Comparison of ENCODE assay signal across 18 cellular contexts in the genomic region with DNA sequence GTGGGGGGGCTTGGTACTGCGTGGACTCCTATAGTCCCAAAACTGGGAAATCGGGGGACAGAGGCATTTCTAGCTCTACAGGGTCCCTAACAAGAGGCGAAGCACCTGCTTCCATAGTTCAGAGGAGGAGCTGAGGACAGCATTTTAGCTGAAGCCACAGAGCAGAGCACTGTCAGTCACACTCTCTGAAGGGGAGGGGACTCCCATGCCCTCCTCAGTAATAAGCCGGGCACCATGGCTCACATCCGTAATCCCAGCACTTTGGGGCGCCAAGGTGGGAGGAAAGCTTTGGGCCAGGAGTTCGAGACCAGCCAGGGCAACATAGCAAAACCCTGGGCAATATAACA. TPM values are rescaled to one million over a fixed set of nuclear protein-coding genes. Genes with fewer than 3 reads are reported as not detected.
DNase-seq lines count a peak whose midpoint lies in the region; ATAC-seq and TF ChIP-seq lines count a peak whose summit lies in the region.
"Had no signal": no experiment of that assay in that cellular context is flagged by ENCODE, and none has a peak within 500 bp of the region (broad histone marks: within the 10 kb centered on the region; RNA-seq: fewer than 3 reads in every experiment).

No MANE protein-coding gene starts in this region.

- no peak overlapping the region for H3K27ac ChIP-seq in CD8-positive, alpha-beta memory T cell (ENCODE audit: low read depth, low read length)
- H3K27ac ChIP-seq in GM23338 (ENCODE audit: low read depth), result no peak overlapping the region
- H3K27ac ChIP-seq in PC-3 (ENCODE audit: low read length), result no peak overlapping the region
- H3K27ac ChIP-seq: adrenal gland had no signal

- H4K20me1 ChIP-seq in GM23338 (replicated peaks; ENCODE audit: insufficient read depth) (no peaks in the 10 kb centered on the region; the same call in 1 of the 2 replicates), PC-3 (ENCODE audit: low read length) (no peaks in the 10 kb centered on the region)

- H3K4me1 Mint-ChIP-seq in CD8-positive, alpha-beta memory T cell, result peaks cover 8 to 24% (median 10%) of the 10 kb centered on the region in 3 donors
- peaks cover 18% of the 10 kb centered on the region for H3K4me1 Mint-ChIP-seq in GM23338

- H3F3A ChIP-seq in GM23338 (replicated peaks; ENCODE audit: low read depth) (peaks cover 11% of the 10 kb centered on the region; the same call in 1 of the 2 replicates), PC-3 (ENCODE audit: low read length, unreplicated experiment) (no peaks in the 10 kb centered on the region)

- intact Hi-C loops in PC-3 (cut with micrococcal nuclease), result no loop called here

- H3K79me2 ChIP-seq in GM23338 (replicated peaks; ENCODE audit: insufficient read depth), result no peaks in the 10 kb centered on the region
- no peaks in the 10 kb centered on the region for H3K79me2 ChIP-seq in PC-3 (ENCODE audit: low read length)

- peaks cover 56% of the 10 kb centered on the region for H3K27me3 ChIP-seq in CD8-positive, alpha-beta memory T cell (ENCODE audit: insufficient read depth, low read length, poor library complexity, severe bottlenecking)
- H3K27me3 ChIP-seq in GM23338 (ENCODE audit: insufficient read depth) (peaks cover 70% of the 10 kb centered on the region), PC-3 (ENCODE audit: low read length) (peaks cover 45% of the 10 kb centered on the region), iPS-15b (ENCODE audit: control insufficient read depth, insufficient read depth, low read length) (peaks cover 48% of the 10 kb centered on the region)

- TF ChIP-seq CTCF in GM23338 (conservative IDR thresholded peaks at IDR 0.05; ENCODE audit: low read depth in 2 of 2), result no peak
- no peak for TF ChIP-seq CTCF in PC-3 (conservative IDR thresholded peaks at IDR 0.05; ENCODE audit: low read depth, low read length)

- H3K4me2 ChIP-seq in GM23338 (peak overlapping the region; percentile 83), PC-3 (ENCODE audit: low read length) (peak overlapping the region; percentile 53)

- POLR2A ChIA-PET in CD8-positive, alpha-beta memory T cell (lab: Charles Lee), result no interaction called here
- POLR2A ChIA-PET in PC-3 (lab: Charles Lee; ENCODE audit: unreplicated experiment), result no interaction called here

- H3K36me3 ChIP-seq in CD8-positive, alpha-beta memory T cell (ENCODE audit: insufficient read depth, low read length), result no peaks in the 10 kb centered on the region
- no peaks in the 10 kb centered on the region for H3K36me3 ChIP-seq in GM23338 (ENCODE audit: insufficient read depth)
- H3K36me3 ChIP-seq in PC-3 (ENCODE audit: low read depth, low read length), result no peaks in the 10 kb centered on the region
- H3K36me3 ChIP-seq in iPS-15b (ENCODE audit: control insufficient read depth, insufficient read depth, low read length), result no peaks in the 10 kb centered on the region
- H3K36me3 ChIP-seq: adrenal gland had no signal

- no peak overlapping the region for H2AFZ ChIP-seq in GM23338
- no peak overlapping the region for H2AFZ ChIP-seq in PC-3 (ENCODE audit: low read length)

- H3K27ac Mint-ChIP-seq in CD8-positive, alpha-beta memory T cell, result peak overlapping the region in 1 of 8 donors; percentile 65
- no peak overlapping the region; the same call in 1 of the 2 replicates for H3K27ac Mint-ChIP-seq in GM23338
- H3K27ac Mint-ChIP-seq: activated CD4-positive, alpha-beta T cell treated with anti-CD3 and anti-CD28 coated beads for 36 hours; activated CD8-positive, alpha-beta memory T cell treated with anti-CD3 and anti-CD28 coated beads, Interleukin-2, amount 10 ng/mL, durations not matched to agents 7 days and 5 days had no signal

- H3K9ac ChIP-seq in PC-3 (ENCODE audit: low read length), result no peak overlapping the region
- H3K9ac ChIP-seq in iPS-15b (ENCODE audit: low read depth, low read length), result no peak overlapping the region

- no peaks in the 10 kb centered on the region for H3K9me3 ChIP-seq in CD8-positive, alpha-beta memory T cell (ENCODE audit: low read length)
- H3K9me3 ChIP-seq in PC-3 (ENCODE audit: low read length) (no peaks in the 10 kb centered on the region), iPS-15b (ENCODE audit: control insufficient read depth, insufficient read depth, low read length) (no peaks in the 10 kb centered on the region)
- H3K9me3 ChIP-seq: adrenal gland had no signal

- TF ChIP-seq POLR2A in erythroblast (IDR thresholded peaks at IDR 0.05; ENCODE audit: low read length), result no peak

- peak; percentile 9 for ATAC-seq in GM23338
- no peak for ATAC-seq in PC-3
- no peak for ATAC-seq in HG02973 (IDR thresholded peaks at IDR 0.05; ENCODE audit: unreplicated experiment)
- ATAC-seq: activated CD4-positive, alpha-beta T cell treated with anti-CD3 and anti-CD28 coated beads for 36 hours; activated CD8-positive, alpha-beta memory T cell treated with anti-CD3 and anti-CD28 coated beads, Interleukin-2, amount 10 ng/mL, durations not matched to agents 7 days and 5 days had no signal

- no peaks in the 10 kb centered on the region for H3K9me3 Mint-ChIP-seq in CD8-positive, alpha-beta memory T cell
- no peaks in the 10 kb centered on the region; the same call in 2 of the 3 replicates for H3K9me3 Mint-ChIP-seq in GM23338

- H3K36me3 Mint-ChIP-seq in CD8-positive, alpha-beta memory T cell, result no peaks in the 10 kb centered on the region
- no peaks in the 10 kb centered on the region; the same call in 2 of the 3 replicates for H3K36me3 Mint-ChIP-seq in GM23338 (ENCODE audit: low read depth)
- H3K36me3 Mint-ChIP-seq: activated CD8-positive, alpha-beta memory T cell treated with anti-CD3 and anti-CD28 coated beads, Interleukin-2, amount 10 ng/mL, durations not matched to agents 7 days and 5 days had no signal

- H3K9me2 ChIP-seq in GM23338 (ENCODE audit: insufficient read depth) (no peaks in the 10 kb centered on the region), PC-3 (replicated peaks; ENCODE audit: low read length) (no peaks in the 10 kb centered on the region)

- peak overlapping the region in 4 of 7 donors; percentile 11 to 59 (median 19) for H3K4me3 Mint-ChIP-seq in CD8-positive, alpha-beta memory T cell
- peak overlapping the region; percentile 63 for H3K4me3 Mint-ChIP-seq in GM23338
- H3K4me3 Mint-ChIP-seq: activated CD4-positive, alpha-beta T cell treated with anti-CD3 and anti-CD28 coated beads for 36 hours; activated CD8-positive, alpha-beta memory T cell treated with anti-CD3 and anti-CD28 coated beads, Interleukin-2, amount 10 ng/mL, durations not matched to agents 7 days and 5 days had no signal

- H3K4me3 ChIP-seq in CD8-positive, alpha-beta memory T cell (ENCODE audit: low read length), result no peak overlapping the region
- H3K4me3 ChIP-seq in GM23338 (peak overlapping the region; percentile 54), PC-3 (ENCODE audit: low read length) (no peak overlapping the region), iPS-15b (ENCODE audit: low read depth, low read length) (peak overlapping the region; percentile 35)
- H3K4me3 ChIP-seq: adrenal gland had no signal

- CTCF ChIA-PET in CD8-positive, alpha-beta memory T cell (lab: Charles Lee), result interaction anchor here (1.4 to 3.0 kb wide), 2 partner anchors 11 to 13 kb away, joined by 6 to 29 read pairs; no protein-coding TSS in a partner anchor
- CTCF ChIA-PET in PC-3 (lab: Charles Lee), result no interaction called here

- peaks cover 56 to 59% of the 10 kb centered on the region in 2 donors for H3K27me3 Mint-ChIP-seq in CD8-positive, alpha-beta memory T cell
- peaks cover 67% of the 10 kb centered on the region for H3K27me3 Mint-ChIP-seq in GM23338 (ENCODE audit: insufficient read depth, low read depth, poor library complexity)

- H3K4me1 ChIP-seq in CD8-positive, alpha-beta memory T cell (ENCODE audit: insufficient read depth, low read length), result peaks cover 23% of the 10 kb centered on the region
- peaks cover 15% of the 10 kb centered on the region; the same call in 1 of the 2 replicates for H3K4me1 ChIP-seq in GM23338 (ENCODE audit: insufficient read depth)
- peaks cover 9% of the 10 kb centered on the region; the same call in 1 of the 2 replicates for H3K4me1 ChIP-seq in PC-3 (ENCODE audit: insufficient read depth, low read length)
- peaks cover 8% of the 10 kb centered on the region for H3K4me1 ChIP-seq in iPS-15b (ENCODE audit: control insufficient read depth, insufficient read depth, low read length)

- no peak for DNase-seq in CD8-positive, alpha-beta memory T cell
- DNase-seq in GM23338 (ENCODE audit: low spot score), result peak; percentile 45
- no peak for DNase-seq in PC-3
- no peak for DNase-seq in erythroblast (lab: John Stamatoyannopoulos, UW)
- no peak for DNase-seq in KG1 (lab: John Stamatoyannopoulos, UW)
- DNase-seq: activated CD4-positive, alpha-beta T cell treated with anti-CD3 and anti-CD28 coated beads for 36 hours; activated CD8-positive, alpha-beta memory T cell treated with anti-CD3 and anti-CD28 coated beads, Interleukin-2, amount 10 ng/mL, durations not matched to agents 7 days and 5 days; adrenal gland; AML-193; caudate nucleus; effector CD8-positive, alpha-beta T cell; hippocampal formation; MV-4-11; NCI-H2171; stimulated activated CD4-positive, alpha-beta T cell treated with anti-CD3 and anti-CD28 coated beads, Interleukin-4, amount 100 ng/mL, for 24 hours; stimulated activated CD8-positive, alpha-beta memory T cell treated with anti-CD3 and anti-CD28 coated beads, Interleukin-4, amount 100 ng/mL, for 48 hours had no signal

- BruUV-seq in PC-3 (replicated peaks; lab: Mats Ljungman, UMichigan), result no TSS peak

RNA-seq across cellular contexts. Expression of a gene that starts 3.8 kb away (rescaled TPM):
- total RNA-seq in CD8-positive, alpha-beta memory T cell, result under 1 TPM; 0.24 to 0.37 TPM
- polyA plus RNA-seq in CD8-positive, alpha-beta memory T cell, result not detected
- 5.0 and 5.6 TPM in 2 replicates for total RNA-seq in GM23338 (2014; rRNA removed; shearing (Covaris generic))
- polyA plus RNA-seq in GM23338 (2016; fragmentation: Nextera tagmentation; extraction: Ambion mirVana), result 9.7 and 9.8 TPM in 2 replicates
- total RNA-seq in PC-3 (2014; rRNA removed), result 1.1 and 1.6 TPM in 2 replicates

RNA-seq across cellular contexts. Expression of a gene that starts 25.0 kb away (rescaled TPM):
- total RNA-seq in CD8-positive, alpha-beta memory T cell, result 10 to 100 TPM; 52.9 to 57.3 TPM
- 136 TPM for polyA plus RNA-seq in CD8-positive, alpha-beta memory T cell
- 53.0 and 60.4 TPM in 2 replicates for total RNA-seq in GM23338 (2014; rRNA removed; shearing (Covaris generic))
- 251 and 255 TPM in 2 replicates for polyA plus RNA-seq in GM23338 (2016; fragmentation: Nextera tagmentation; extraction: Ambion mirVana)
- total RNA-seq in PC-3 (2014; rRNA removed), result 121 and 125 TPM in 2 replicates

Comparison
In these comparisons a context has a peak if more than half of its experiments do, and no peak if none do; other contexts are left out.
1. H3K4me3 ChIP-seq: peak in GM23338 (single experiment) and iPS-15b (single experiment); none in CD8-positive, alpha-beta memory T cell (single experiment) and PC-3 (single experiment).